9 cellular contexts compared by ENCODE assay signal in genomic region chr2:26002617-26003310, GRCh38. TPM values are rescaled to one million over a fixed set of nuclear protein-coding genes. Genes with fewer than 3 reads are reported as not detected.
DNase-seq lines count a peak whose midpoint lies in the region; ATAC-seq and TF ChIP-seq lines count a peak whose summit lies in the region.
"Had no signal": no experiment of that assay in that cellular context is flagged by ENCODE, and none has a peak within 500 bp of the region (broad histone marks: within the 10 kb centered on the region; RNA-seq: fewer than 3 reads in every experiment).

No MANE protein-coding gene starts in this region.

- TF ChIP-seq CTCF in Calu3 (IDR thresholded peaks at IDR 0.05; ENCODE audit: unreplicated experiment) (no peak), heart left ventricle (IDR thresholded peaks at IDR 0.05) (no peak)
- TF ChIP-seq CTCF in CD8-positive, alpha-beta T cell (IDR thresholded peaks at IDR 0.05), result no peak

- DNase-seq in Calu3, result no peak
- DNase-seq in SKM-1 (lab: John Stamatoyannopoulos, UW; ENCODE audit: unreplicated experiment), result peak; percentile 57
- peak in 3 of 5 donors; percentile 33 to 42 (median 37) for DNase-seq in heart left ventricle
- no peak for DNase-seq in sciatic nerve (ENCODE audit: low spot score)
- DNase-seq in GM19240 (ENCODE audit: insufficient read length, low spot score), result no peak
- no peak for DNase-seq in CD8-positive, alpha-beta T cell

- CTCF ChIA-PET in Calu3 (lab: Charles Lee), result interaction anchor here (0.9 kb wide), 1 partner anchor 9 kb away, joined by 3 read pairs; no protein-coding TSS in a partner anchor
- CTCF ChIA-PET in CD8-positive, alpha-beta T cell (lab: Charles Lee), result interaction anchor here (0.7 kb wide), 1 partner anchor 11 kb away, joined by 6 read pairs; no protein-coding TSS in a partner anchor

- BruUV-seq in Calu3 (replicated peaks; lab: Mats Ljungman, UMichigan), result no TSS peak

- H3K27ac Mint-ChIP-seq in Calu3 (ENCODE audit: unreplicated experiment), result peak overlapping the region; percentile 62
- H3K27ac Mint-ChIP-seq in CD8-positive, alpha-beta T cell, result no peak overlapping the region

- peaks cover 48% of the 10 kb centered on the region for H3K4me1 Mint-ChIP-seq in Calu3 (ENCODE audit: low read depth, unreplicated experiment)
- H3K4me1 Mint-ChIP-seq in CD8-positive, alpha-beta T cell (ENCODE audit: low read depth), result no peaks in the 10 kb centered on the region

- H3K36me3 ChIP-seq in heart left ventricle, result no peaks in the 10 kb centered on the region
- no peaks in the 10 kb centered on the region for H3K36me3 ChIP-seq in CD8-positive, alpha-beta T cell (ENCODE audit: insufficient read depth, low read length)
- H3K36me3 ChIP-seq: BLaER1 had no signal

- H3K27me3 ChIP-seq in heart left ventricle, result no peaks in the 10 kb centered on the region
- no peaks in the 10 kb centered on the region for H3K27me3 ChIP-seq in CD8-positive, alpha-beta T cell (ENCODE audit: insufficient read depth, low read length)
- H3K27me3 ChIP-seq: BLaER1 had no signal

- peaks cover 10% of the 10 kb centered on the region for H3K36me3 Mint-ChIP-seq in Calu3 (ENCODE audit: insufficient read depth, unreplicated experiment)
- no peaks in the 10 kb centered on the region for H3K36me3 Mint-ChIP-seq in CD8-positive, alpha-beta T cell

- no peak overlapping the region for H3K4me3 Mint-ChIP-seq in Calu3 (ENCODE audit: low read depth, unreplicated experiment)
- no peak overlapping the region for H3K4me3 Mint-ChIP-seq in CD8-positive, alpha-beta T cell

- H3K4me1 ChIP-seq in heart left ventricle, result peaks cover 0 to 32% (median 15%) of the 10 kb centered on the region in 12 donors
- H3K4me1 ChIP-seq in CD8-positive, alpha-beta T cell (ENCODE audit: insufficient read depth, low read length), result no peaks in the 10 kb centered on the region

- no peaks in the 10 kb centered on the region for H3K9me3 ChIP-seq in heart left ventricle
- H3K9me3 ChIP-seq in CD8-positive, alpha-beta T cell (ENCODE audit: low read length), result no peaks in the 10 kb centered on the region
- H3K9me3 ChIP-seq: BLaER1 had no signal

- H3K27ac ChIP-seq in heart left ventricle, result peak overlapping the region in 4 of 12 donors; percentile 18 to 86 (median 47)
- H3K27ac ChIP-seq in CD8-positive, alpha-beta T cell (ENCODE audit: low read depth, low read length), result no peak overlapping the region

- H3K27me3 Mint-ChIP-seq in Calu3 (ENCODE audit: unreplicated experiment), result no peaks in the 10 kb centered on the region
- H3K27me3 Mint-ChIP-seq in CD8-positive, alpha-beta T cell (ENCODE audit: low read depth), result peaks cover 4% of the 10 kb centered on the region

- no peak for TF ChIP-seq POLR2A in heart left ventricle (IDR thresholded peaks at IDR 0.05)

- no peak overlapping the region for H3K4me3 ChIP-seq in heart left ventricle
- no peak overlapping the region for H3K4me3 ChIP-seq in CD8-positive, alpha-beta T cell (ENCODE audit: low read depth, low read length)
- H3K4me3 ChIP-seq: BLaER1 had no signal

- H3K9me3 Mint-ChIP-seq in Calu3 (ENCODE audit: low read depth, unreplicated experiment), result no peaks in the 10 kb centered on the region
- H3K9me3 Mint-ChIP-seq in CD8-positive, alpha-beta T cell, result no peaks in the 10 kb centered on the region

- POLR2A ChIA-PET in CD8-positive, alpha-beta T cell (lab: Charles Lee), result no interaction called here

- ATAC-seq in heart left ventricle, result peak; percentile 31 to 81 (median 62)
- peak; percentile 77 for ATAC-seq in sciatic nerve
- ATAC-seq in GM21423 (IDR thresholded peaks at IDR 0.05; ENCODE audit: unreplicated experiment), result no peak
- ATAC-seq in CD8-positive, alpha-beta T cell, result no peak
- no peak for ATAC-seq in HG02840 (IDR thresholded peaks at IDR 0.05; ENCODE audit: low FRiP score, unreplicated experiment)

- intact Hi-C loops in Calu3 (cut with micrococcal nuclease; ENCODE audit: unreplicated experiment), result no loop called here
- intact Hi-C loops in heart left ventricle (cut with DNase I), result no loop called here
- intact Hi-C loops in sciatic nerve (cut with DNase I), result no loop called here
- intact Hi-C loops in CD8-positive, alpha-beta T cell (cut with DNase I, micrococcal nuclease), result no loop called here

- 79 to 87% (median 84%) methylated on average over 10 of the region's 10 CpGs for WGBS in heart left ventricle, 4 donors

RNA-seq across cellular contexts. Expression of gene KIF3C, which starts 20.5 kb away (rescaled TPM):
- total RNA-seq in Calu3 (2022) (3.6 and 4.2 TPM in 2 replicates), heart left ventricle (1 to 10 TPM in 8 of 9 donors, under 1 TPM in 1; 0.93 to 8.9 (median 3.1) TPM), sciatic nerve (56.6 TPM)
- 1 to 10 TPM; 1.3 to 1.8 TPM for polyA plus RNA-seq in heart left ventricle
- total RNA-seq in CD8-positive, alpha-beta T cell, result 1 to 10 TPM; 1.5 to 2.3 TPM

RNA-seq across cellular contexts. Expression of gene RAB10, which starts 31.1 kb away (rescaled TPM):
- 149 and 157 TPM in 2 replicates for total RNA-seq in Calu3 (2022)
- total RNA-seq in heart left ventricle, result 100 to 1,000 TPM in 4 of 9 donors, 10 to 100 TPM in 5; 71.7 to 121 (median 99.7) TPM
- polyA plus RNA-seq in heart left ventricle, result 10 to 100 TPM; 33.1 to 88.2 TPM
- 104 TPM for total RNA-seq in sciatic nerve
- total RNA-seq in CD8-positive, alpha-beta T cell, result 10 to 100 TPM; 12.7 TPM

Comparison
In these comparisons a context has a peak if more than half of its experiments do, and no peak if none do; other contexts are left out.
1. DNase-seq: peak in SKM-1 (single experiment) and heart left ventricle (3 of 5); none in Calu3 (single experiment), sciatic nerve (single experiment), GM19240 (single experiment) and CD8-positive, alpha-beta T cell (0 of 7).
2. ATAC-seq: peak in heart left ventricle (4 of 4) and sciatic nerve (single experiment); none in GM21423 (single experiment), CD8-positive, alpha-beta T cell (single experiment) and HG02840 (single experiment).